13 cellular contexts compared by ENCODE assay signal in the genomic region with DNA sequence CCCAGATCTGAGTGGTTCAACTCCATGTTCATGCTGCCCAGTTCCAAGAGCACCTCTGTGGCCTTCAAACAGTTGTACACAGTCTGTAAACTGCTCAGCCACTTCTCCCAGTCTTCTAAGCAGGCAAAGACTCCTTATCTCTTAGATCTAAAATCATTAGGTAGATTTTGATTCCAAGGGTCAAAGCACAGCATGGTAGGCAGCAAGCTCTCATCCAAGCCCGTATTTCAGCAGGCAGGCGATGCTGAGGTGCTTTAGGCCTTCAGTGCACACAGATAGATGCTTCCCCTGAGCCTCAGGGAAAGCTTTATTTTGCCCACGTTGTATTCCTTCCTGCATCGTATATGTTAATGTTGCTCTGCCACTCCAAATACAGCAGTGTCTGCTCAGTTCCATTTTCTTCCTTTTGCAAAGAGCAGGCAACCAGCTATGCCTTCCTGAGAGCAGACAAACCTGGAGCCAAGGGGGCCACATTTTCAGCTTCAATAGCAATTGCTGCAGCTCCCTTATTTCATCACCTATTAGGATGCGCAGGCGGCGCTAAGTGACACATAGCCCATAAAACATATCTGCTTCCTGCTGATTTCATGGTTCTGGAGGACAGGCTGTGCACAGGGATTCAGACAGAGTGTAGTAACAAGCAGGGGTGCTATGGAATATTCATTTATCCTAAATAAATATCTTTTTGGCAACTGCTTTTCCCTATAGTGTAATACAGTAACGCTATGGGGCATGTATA.
DNase-seq lines count a peak whose midpoint lies in the region; TF ChIP-seq lines count a peak whose summit lies in the region.
"Had no signal": no experiment of that assay in that cellular context is flagged by ENCODE, and none has a peak within 500 bp of the region (broad histone marks: within the 10 kb centered on the region; RNA-seq: fewer than 3 reads in every experiment).

No MANE protein-coding gene starts in this region.

- H3K27ac Mint-ChIP-seq in endothelial cell (ENCODE audit: unreplicated experiment) = peak overlapping the region; percentile 16

- peak; percentile 72 for TF ChIP-seq EP300 in neural cell (conservative IDR thresholded peaks at IDR 0.05; ENCODE audit: poor library complexity, severe bottlenecking)

- no peaks in the 10 kb centered on the region for H3K9me3 ChIP-seq in neural cell (ENCODE audit: low read length)

- no peaks in the 10 kb centered on the region for H3K36me3 ChIP-seq in neural cell (ENCODE audit: insufficient read depth, low read length)

- TF ChIP-seq CTCF in NB4 (IDR thresholded peaks at IDR 0.05; ENCODE audit: low read depth, low read length) (no peak), endothelial cell (IDR thresholded peaks at IDR 0.05; ENCODE audit: unreplicated experiment) (no peak), neural cell (IDR thresholded peaks at IDR 0.05; ENCODE audit: poor library complexity, severe bottlenecking) (no peak)

- H3K9ac ChIP-seq in neural cell (ENCODE audit: low read length) = peak overlapping the region; percentile 53

- TF ChIP-seq POLR2A in NB4 (IDR thresholded peaks at IDR 0.05; ENCODE audit: extremely low read depth, insufficient read length) = no peak

- no peaks in the 10 kb centered on the region for H3K9me2 ChIP-seq in neural cell (ENCODE audit: insufficient read depth, low read length)

- peaks cover 50% of the 10 kb centered on the region for H3K4me1 Mint-ChIP-seq in endothelial cell (ENCODE audit: unreplicated experiment)

- peak; percentile 41 for TF ChIP-seq RAD21 in neural cell (conservative IDR thresholded peaks at IDR 0.05)

- H3K27me3 Mint-ChIP-seq in endothelial cell (ENCODE audit: unreplicated experiment) = peaks cover 7% of the 10 kb centered on the region
- H3K27me3 Mint-ChIP-seq: IgD-negative memory B cell had no signal

- DNase-seq in COLO829 (ENCODE audit: low spot score) (peak; percentile 56), NB4 (ENCODE audit: low read depth) (peak; percentile 77), endothelial cell (ENCODE audit: low spot score) (no peak), SW480 (ENCODE audit: low spot score) (no peak), HPDE6-E6E7 (ENCODE audit: extremely low spot score) (no peak), mucosa of gallbladder (ENCODE audit: low spot score) (no peak), dedifferentiated amniotic fluid mesenchymal stem cell (ENCODE audit: extremely low spot score) (no peak)
- DNase-seq: effector CD4-positive, alpha-beta T cell; NCI-H345; stimulated activated CD4-positive, alpha-beta T cell treated with anti-CD3 and anti-CD28 coated beads, Interleukin-2, amount 100 ng/mL, for 24 hours had no signal

- peak overlapping the region; percentile 85 for H3K27ac ChIP-seq in neural cell (ENCODE audit: low read length)

- no peak overlapping the region for H3K4me3 Mint-ChIP-seq in endothelial cell (ENCODE audit: unreplicated experiment)
- H3K4me3 Mint-ChIP-seq: IgD-negative memory B cell had no signal

- H3K4me3 ChIP-seq in NB4 (ENCODE audit: low read depth, low read length) (no peak overlapping the region), neural cell (ENCODE audit: low read length) (peak overlapping the region; percentile 39)

- no peaks in the 10 kb centered on the region for H3K9me3 Mint-ChIP-seq in endothelial cell (ENCODE audit: unreplicated experiment)
- H3K9me3 Mint-ChIP-seq: activated naive CD4-positive, alpha-beta T cell treated with anti-CD3 and anti-CD28 coated beads, Interleukin-2, amount 50 U/mL, for 72 hours; IgD-negative memory B cell had no signal

- H2AFZ ChIP-seq in neural cell (ENCODE audit: low read depth, low read length) = peak overlapping the region; percentile 28

- no peaks in the 10 kb centered on the region for H3F3A ChIP-seq in neural cell (ENCODE audit: insufficient read depth, low read length, poor library complexity, severe bottlenecking)

- H4K20me1 ChIP-seq in neural cell (ENCODE audit: insufficient read depth) = no peaks in the 10 kb centered on the region

- H3K27me3 ChIP-seq in neural cell (ENCODE audit: insufficient read depth, low read depth, low read length) = no peaks in the 10 kb centered on the region

- H3K79me2 ChIP-seq in neural cell (replicated peaks; ENCODE audit: insufficient read depth, low read length) = no peaks in the 10 kb centered on the region

- peak overlapping the region; percentile 9 for H3K4me2 ChIP-seq in neural cell (ENCODE audit: low read length)

- H3K36me3 Mint-ChIP-seq in endothelial cell (ENCODE audit: low read depth, unreplicated experiment) = peaks cover 37% of the 10 kb centered on the region

TF ChIP-seq in neural cell, 6 proteins besides CTCF, POLR2A, EP300 and RAD21:
- TF ChIP-seq EZH2 (IDR thresholded peaks at IDR 0.05; ENCODE audit: borderline replicate concordance, insufficient read depth, low read length, poor library complexity, severe bottlenecking) (no peak), MXI1 (conservative IDR thresholded peaks at IDR 0.05; ENCODE audit: poor library complexity, severe bottlenecking) (peak; percentile 19), TAF1 (IDR thresholded peaks at IDR 0.05; ENCODE audit: low read depth) (no peak), POLR2AphosphoS5 (IDR thresholded peaks at IDR 0.05) (peak; percentile 69), SMC3 (conservative IDR thresholded peaks at IDR 0.05; ENCODE audit: poor library complexity) (peak; percentile 41)
- TF ChIP-seq, protein P1, sequence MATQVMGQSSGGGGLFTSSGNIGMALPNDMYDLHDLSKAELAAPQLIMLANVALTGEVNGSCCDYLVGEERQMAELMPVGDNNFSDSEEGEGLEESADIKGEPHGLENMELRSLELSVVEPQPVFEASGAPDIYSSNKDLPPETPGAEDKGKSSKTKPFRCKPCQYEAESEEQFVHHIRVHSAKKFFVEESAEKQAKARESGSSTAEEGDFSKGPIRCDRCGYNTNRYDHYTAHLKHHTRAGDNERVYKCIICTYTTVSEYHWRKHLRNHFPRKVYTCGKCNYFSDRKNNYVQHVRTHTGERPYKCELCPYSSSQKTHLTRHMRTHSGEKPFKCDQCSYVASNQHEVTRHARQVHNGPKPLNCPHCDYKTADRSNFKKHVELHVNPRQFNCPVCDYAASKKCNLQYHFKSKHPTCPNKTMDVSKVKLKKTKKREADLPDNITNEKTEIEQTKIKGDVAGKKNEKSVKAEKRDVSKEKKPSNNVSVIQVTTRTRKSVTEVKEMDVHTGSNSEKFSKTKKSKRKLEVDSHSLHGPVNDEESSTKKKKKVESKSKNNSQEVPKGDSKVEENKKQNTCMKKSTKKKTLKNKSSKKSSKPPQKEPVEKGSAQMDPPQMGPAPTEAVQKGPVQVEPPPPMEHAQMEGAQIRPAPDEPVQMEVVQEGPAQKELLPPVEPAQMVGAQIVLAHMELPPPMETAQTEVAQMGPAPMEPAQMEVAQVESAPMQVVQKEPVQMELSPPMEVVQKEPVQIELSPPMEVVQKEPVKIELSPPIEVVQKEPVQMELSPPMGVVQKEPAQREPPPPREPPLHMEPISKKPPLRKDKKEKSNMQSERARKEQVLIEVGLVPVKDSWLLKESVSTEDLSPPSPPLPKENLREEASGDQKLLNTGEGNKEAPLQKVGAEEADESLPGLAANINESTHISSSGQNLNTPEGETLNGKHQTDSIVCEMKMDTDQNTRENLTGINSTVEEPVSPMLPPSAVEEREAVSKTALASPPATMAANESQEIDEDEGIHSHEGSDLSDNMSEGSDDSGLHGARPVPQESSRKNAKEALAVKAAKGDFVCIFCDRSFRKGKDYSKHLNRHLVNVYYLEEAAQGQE (IDR thresholded peaks at IDR 0.05; ENCODE audit: borderline replicate concordance) = peak; percentile 70

Comparison
In these comparisons a context has a peak if more than half of its experiments do, and no peak if none do; other contexts are left out.
1. DNase-seq: peak in COLO829 (single experiment) and NB4 (single experiment); none in endothelial cell (single experiment), SW480 (single experiment), HPDE6-E6E7 (single experiment), mucosa of gallbladder (single experiment) and dedifferentiated amniotic fluid mesenchymal stem cell (single experiment).